18 cellular contexts compared by ENCODE assay signal in the genomic region with DNA sequence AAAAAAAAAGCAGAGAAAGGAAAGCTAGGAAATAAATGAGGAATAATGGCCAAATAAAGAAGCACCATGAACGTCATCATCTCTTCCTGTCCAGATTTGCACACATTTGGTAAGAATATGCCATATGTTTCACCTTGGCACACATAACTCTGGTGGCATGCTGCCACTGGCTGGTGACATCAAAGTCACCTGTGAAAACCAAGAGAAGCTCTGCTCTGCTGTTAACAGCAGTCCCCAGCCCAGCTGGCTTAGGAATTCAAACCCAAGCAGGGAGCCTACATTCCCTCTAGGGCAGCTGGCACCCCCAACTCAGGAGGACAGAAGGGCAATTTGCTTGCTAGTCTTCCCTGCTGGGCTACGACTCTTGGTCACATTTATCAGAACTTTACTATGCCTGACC.
A peak's percentile ranks its signal among the peaks of the same experiment; 100 is the strongest.
DNase-seq lines count a peak whose midpoint lies in the region; ATAC-seq and TF ChIP-seq lines count a peak whose summit lies in the region.
"Had no signal": no experiment of that assay in that cellular context is flagged by ENCODE, and none has a peak within 500 bp of the region (broad histone marks: within the 10 kb centered on the region; RNA-seq: fewer than 3 reads in every experiment).

No MANE protein-coding gene starts in this region.

- ATAC-seq in psoas muscle (peak in 2 of 4 donors; percentile 25 to 33), GM21786 (IDR thresholded peaks at IDR 0.05; ENCODE audit: unreplicated experiment) (no peak)

- H3K27ac Mint-ChIP-seq in endodermal cell: no peak overlapping the region
- no peak overlapping the region for H3K27ac Mint-ChIP-seq in CD8-positive, alpha-beta memory T cell
- H3K27ac Mint-ChIP-seq: B cell; CD4-positive, alpha-beta T cell; IgD-negative memory B cell had no signal

- no peak overlapping the region for H3K27ac ChIP-seq in HEK293 (ENCODE audit: extremely low read depth, low read depth, low read length)
- H3K27ac ChIP-seq in endodermal cell (ENCODE audit: low read depth, low read length): no peak overlapping the region
- H3K27ac ChIP-seq in psoas muscle: peak overlapping the region; percentile 75
- H3K27ac ChIP-seq in CD8-positive, alpha-beta memory T cell (ENCODE audit: low read depth, low read length): no peak overlapping the region
- H3K27ac ChIP-seq: RWPE1, SJSA1 had no signal

- H3K4me1 Mint-ChIP-seq in endodermal cell: no peaks in the 10 kb centered on the region
- no peaks in the 10 kb centered on the region for H3K4me1 Mint-ChIP-seq in CD8-positive, alpha-beta memory T cell
- H3K4me1 Mint-ChIP-seq: B cell had no signal

- no peaks in the 10 kb centered on the region for H3K36me3 ChIP-seq in HEK293 (ENCODE audit: control insufficient read depth in 2 of 2, insufficient read depth in 1 of 2, low read length in 2 of 2)
- H3K36me3 ChIP-seq in endodermal cell (ENCODE audit: control insufficient read depth, insufficient read depth, low read length): no peaks in the 10 kb centered on the region
- H3K36me3 ChIP-seq in psoas muscle (ENCODE audit: insufficient read depth in 1 of 2, low read depth in 1 of 2): peaks cover 0 to 2% of the 10 kb centered on the region in 2 donors
- no peaks in the 10 kb centered on the region for H3K36me3 ChIP-seq in CD8-positive, alpha-beta memory T cell (ENCODE audit: insufficient read depth, low read length)
- H3K36me3 ChIP-seq: SJSA1 had no signal

- H3K27me3 Mint-ChIP-seq in endodermal cell (ENCODE audit: insufficient read depth): peaks cover 8% of the 10 kb centered on the region
- no peaks in the 10 kb centered on the region for H3K27me3 Mint-ChIP-seq in CD8-positive, alpha-beta memory T cell
- H3K27me3 Mint-ChIP-seq: B cell; CD4-positive, alpha-beta T cell; IgD-negative memory B cell had no signal

- intact Hi-C loops in psoas muscle (cut with DNase I): no loop called here

- CTCF ChIA-PET in HEK293 (lab: Yijun Ruan, JAX): no interaction called here
- CTCF ChIA-PET in CD8-positive, alpha-beta memory T cell (lab: Charles Lee): no interaction called here

- POLR2A ChIA-PET in HEK293 (lab: Yijun Ruan, JAX): interaction anchor here (0.6 kb wide), 1 partner anchor 363 kb away, joined by 3 read pairs; no protein-coding TSS in a partner anchor
- POLR2A ChIA-PET in CD8-positive, alpha-beta memory T cell (lab: Charles Lee): no interaction called here

- no peaks in the 10 kb centered on the region for H3K9me3 Mint-ChIP-seq in endodermal cell
- no peaks in the 10 kb centered on the region for H3K9me3 Mint-ChIP-seq in CD8-positive, alpha-beta memory T cell
- H3K9me3 Mint-ChIP-seq: CD4-positive, alpha-beta T cell had no signal

- H3K27me3 ChIP-seq in endodermal cell (ENCODE audit: control insufficient read depth, insufficient read depth, low read length, poor library complexity, severe bottlenecking) (no peaks in the 10 kb centered on the region), psoas muscle (ENCODE audit: insufficient read depth in 3 of 3, low read length in 2 of 3) (no peaks in the 10 kb centered on the region)
- no peaks in the 10 kb centered on the region for H3K27me3 ChIP-seq in CD8-positive, alpha-beta memory T cell (ENCODE audit: insufficient read depth, low read length, poor library complexity, severe bottlenecking)
- H3K27me3 ChIP-seq: SJSA1 had no signal

- H3K9me3 ChIP-seq in HEK293 (ENCODE audit: control insufficient read depth, insufficient read depth, low read depth, low read length) (no peaks in the 10 kb centered on the region), endodermal cell (ENCODE audit: control insufficient read depth, low read length) (no peaks in the 10 kb centered on the region), psoas muscle (no peaks in the 10 kb centered on the region)
- no peaks in the 10 kb centered on the region for H3K9me3 ChIP-seq in CD8-positive, alpha-beta memory T cell (ENCODE audit: low read length)
- H3K9me3 ChIP-seq: SJSA1 had no signal

- 87 to 88% methylated on average over 1 to 2 of the region's 2 CpGs for WGBS in endodermal cell (ENCODE audit: insufficient coverage in 1 of 2, insufficient read length in 1 of 2), 2 experiments
- 57 to 60% (median 60%) methylated on average over 2 of the region's 2 CpGs for WGBS in psoas muscle, 3 donors

- DNase-seq in NCI-H69 (lab: John Stamatoyannopoulos, UW) (peak; percentile 61), endodermal cell (peak; percentile 67), psoas muscle (no peak), NOMO-1 treated with dmso at 0.1 percent for 144 hours (lab: John Stamatoyannopoulos, UW; ENCODE audit: unreplicated experiment) (no peak), activated T-cell treated with anti-CD3 and anti-CD28 coated beads for 4 hours (no peak)
- DNase-seq in CD8-positive, alpha-beta memory T cell: no peak
- DNase-seq: ACHN; CD4-positive, alpha-beta T cell; H7; NCI-H1436; NK-92 treated with Interleukin-12 subunit alpha and Interleukin-12 subunit beta, amount 100 ng/mL, for 24 hours; SW 1271 had no signal

- H3K4me1 ChIP-seq in HEK293 (ENCODE audit: control insufficient read depth, insufficient read depth, low read length) (no peaks in the 10 kb centered on the region), endodermal cell (ENCODE audit: control insufficient read depth, insufficient read depth, low read length) (peaks cover 4% of the 10 kb centered on the region), psoas muscle (peaks cover 28% of the 10 kb centered on the region)
- no peaks in the 10 kb centered on the region for H3K4me1 ChIP-seq in CD8-positive, alpha-beta memory T cell (ENCODE audit: insufficient read depth, low read length)

- no peaks in the 10 kb centered on the region for H3K36me3 Mint-ChIP-seq in endodermal cell (ENCODE audit: low read depth)
- peaks cover 2 to 11% (median 8%) of the 10 kb centered on the region in 3 donors for H3K36me3 Mint-ChIP-seq in CD8-positive, alpha-beta memory T cell

- H3K4me3 Mint-ChIP-seq in endodermal cell: no peak overlapping the region
- no peak overlapping the region for H3K4me3 Mint-ChIP-seq in CD8-positive, alpha-beta memory T cell
- H3K4me3 Mint-ChIP-seq: B cell; CD4-positive, alpha-beta T cell; IgD-negative memory B cell had no signal

- H3K4me3 ChIP-seq in HEK293 (ENCODE audit: low read depth, low read length): no peak overlapping the region
- H3K4me3 ChIP-seq in endodermal cell (ENCODE audit: low read length): no peak overlapping the region
- H3K4me3 ChIP-seq in psoas muscle: no peak overlapping the region
- H3K4me3 ChIP-seq in CD8-positive, alpha-beta memory T cell (ENCODE audit: low read length): no peak overlapping the region
- H3K4me3 ChIP-seq: SJSA1 had no signal

- H3K9ac ChIP-seq in endodermal cell (ENCODE audit: extremely low read depth, low read length, poor library complexity, severe bottlenecking): no peak overlapping the region

- TF ChIP-seq CTCF in HEK293 (tag by site-specific recombination; IDR thresholded peaks at IDR 0.05) (no peak), endodermal cell (conservative IDR thresholded peaks at IDR 0.05) (no peak), psoas muscle (IDR thresholded peaks at IDR 0.05) (no peak)

TF ChIP-seq in HEK293, 187 proteins besides CTCF, POLR2A, EP300 and RAD21:
- TF ChIP-seq ZNF214 (tag by site-specific recombination; IDR thresholded peaks at IDR 0.05; ENCODE audit: borderline replicate concordance): no peak
- TF ChIP-seq ZIC2 (tag by site-specific recombination; IDR thresholded peaks at IDR 0.05): peak; percentile 19; the same call in 1 of the 2 replicates
TF ChIP-seq in HEK293: peak in this region for 1.

Comparison
In these comparisons a context has a peak if more than half of its experiments do, and no peak if none do; other contexts are left out.
1. DNase-seq: peak in NCI-H69 (single experiment) and endodermal cell (single experiment); none in psoas muscle (0 of 2), CD8-positive, alpha-beta memory T cell (0 of 5), NOMO-1 treated with dmso at 0.1 percent for 144 hours (single experiment) and activated T-cell treated with anti-CD3 and anti-CD28 coated beads for 4 hours (single experiment).